Comparison of ENCODE assay signal across 12 cellular contexts in the genomic region with DNA sequence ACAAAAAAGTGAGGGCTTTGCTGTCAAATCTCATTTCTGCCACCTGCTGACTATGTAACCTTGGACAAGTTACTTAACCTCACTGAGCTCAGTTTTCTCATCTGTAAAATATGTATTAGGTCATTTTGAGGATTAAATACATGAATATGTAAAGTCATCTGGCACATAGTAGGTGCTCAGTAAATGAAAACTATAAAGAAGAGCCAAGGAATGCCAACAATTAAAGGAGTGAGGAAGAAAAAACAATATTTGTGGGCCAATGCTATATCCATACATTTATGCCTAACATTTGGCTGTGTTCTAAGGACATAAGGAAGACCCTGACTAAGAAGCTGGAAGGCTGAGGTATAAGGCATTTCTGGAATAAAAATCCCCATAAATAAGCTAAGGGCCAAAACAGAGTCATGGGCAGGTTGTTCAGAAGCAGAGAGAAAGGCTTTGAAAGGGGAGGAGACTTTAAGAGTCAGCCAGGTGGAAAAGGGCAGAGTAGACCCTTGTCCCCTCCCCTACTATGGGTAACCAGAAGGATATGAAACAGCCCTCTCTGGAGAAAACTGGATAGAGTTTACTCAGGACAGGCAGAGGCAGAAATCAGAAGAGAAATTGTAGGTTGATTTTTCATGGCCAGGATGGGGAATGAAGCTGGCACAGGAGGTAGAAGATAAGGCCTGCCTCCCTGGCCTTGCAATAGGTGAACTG. TPM values are rescaled to one million over a fixed set of nuclear protein-coding genes. Genes with fewer than 3 reads are reported as not detected.
DNase-seq lines count a peak whose midpoint lies in the region; ATAC-seq, FAIRE-seq and TF ChIP-seq lines count a peak whose summit lies in the region.
"Had no signal": no experiment of that assay in that cellular context is flagged by ENCODE, and none has a peak within 500 bp of the region (broad histone marks: within the 10 kb centered on the region; RNA-seq: fewer than 3 reads in every experiment).

No MANE protein-coding gene starts in this region.

- H3K27me3 ChIP-seq in HepG2 (ENCODE audit: control insufficient read depth in 1 of 2, insufficient read depth in 2 of 2, low read length in 2 of 2): no peaks in the 10 kb centered on the region
- H3K27me3 ChIP-seq: dorsolateral prefrontal cortex had no signal

- H3K9me3 ChIP-seq in HepG2 (ENCODE audit: low read length): no peaks in the 10 kb centered on the region
- H3K9me3 ChIP-seq: lower lobe of right lung had no signal

- peak overlapping the region; percentile 75 to 94 (median 87) for H3K27ac Mint-ChIP-seq in CD14-positive monocyte
- peak overlapping the region; percentile 41 for H3K27ac Mint-ChIP-seq in activated naive CD8-positive, alpha-beta T cell

- H2AFZ ChIP-seq in HepG2 (ENCODE audit: low read length): no peak overlapping the region

- TF ChIP-seq CTCF in CD14-positive monocyte (IDR thresholded peaks at IDR 0.05): no peak
- TF ChIP-seq CTCF in GM13977 (IDR thresholded peaks at IDR 0.05; ENCODE audit: extremely low read depth, insufficient read depth, missing control alignments): peak; percentile 15
- peak; percentile 18; the same call in 1 of the 2 replicates for TF ChIP-seq CTCF in HepG2 (CRISPR knock-in tag; IDR thresholded peaks at IDR 0.05)

- no peaks in the 10 kb centered on the region for H3K36me3 Mint-ChIP-seq in CD14-positive monocyte
- H3K36me3 Mint-ChIP-seq in activated naive CD8-positive, alpha-beta T cell: no peaks in the 10 kb centered on the region

- H3K79me2 ChIP-seq in HepG2 (ENCODE audit: insufficient read depth, low read length): no peaks in the 10 kb centered on the region

- TF ChIP-seq EP300 in HepG2 (IDR thresholded peaks at IDR 0.05; ENCODE audit: low read depth in 2 of 2, low read length in 2 of 2) (no peak), HepG2 (CRISPR knock-in tag; IDR thresholded peaks at IDR 0.05; ENCODE audit: borderline replicate concordance) (no peak)

- peak overlapping the region; percentile 39 for H3K4me2 ChIP-seq in HepG2 (ENCODE audit: low read depth, low read length)

- intact Hi-C loops in CD14-positive monocyte (cut with micrococcal nuclease): no loop called here
- intact Hi-C loops in HepG2 (cut with micrococcal nuclease; ENCODE audit: unreplicated experiment): no loop called here

- no peak overlapping the region for H3K27ac ChIP-seq in HepG2 (ENCODE audit: extremely low read length, insufficient read depth, low read length)
- H3K27ac ChIP-seq: lower lobe of right lung had no signal

- no peaks in the 10 kb centered on the region for H3K36me3 ChIP-seq in HepG2 (replicated peaks in 1 of 2; ENCODE audit: control insufficient read depth in 1 of 2, insufficient read depth in 2 of 2, low read length in 2 of 2)
- H3K36me3 ChIP-seq: lower lobe of right lung had no signal

- H3K9me3 Mint-ChIP-seq in CD14-positive monocyte: peaks cover 0 to 9% (median 6%) of the 10 kb centered on the region in 7 donors
- no peaks in the 10 kb centered on the region for H3K9me3 Mint-ChIP-seq in activated naive CD8-positive, alpha-beta T cell (ENCODE audit: low read depth)

- TF ChIP-seq POLR2A in HepG2 (IDR thresholded peaks at IDR 0.05; ENCODE audit: insufficient read depth in 1 of 2, low read depth in 2 of 2, low read length in 2 of 2): no peak

- no peaks in the 10 kb centered on the region for H3K4me1 ChIP-seq in HepG2 (ENCODE audit: insufficient read depth, low read length)

- no peak for ATAC-seq in HepG2

- in situ Hi-C loops in GM13977 (cut with MboI; ENCODE audit: low pct_unique_long_range_greater_than_20kb, low sequenced_read_pairs, unreplicated experiment): no loop called here
- in situ Hi-C loops in HepG2 (cut with HindIII; ENCODE audit: extremely low pct_ligation_motif_present, low pct_unique_long_range_greater_than_20kb): no loop called here

- no peaks in the 10 kb centered on the region for H4K20me1 ChIP-seq in HepG2 (ENCODE audit: insufficient read depth, low read length)

- no peak for TF ChIP-seq RAD21 in HepG2 (CRISPR knock-in tag; IDR thresholded peaks at IDR 0.05)

- H3K4me1 Mint-ChIP-seq in CD14-positive monocyte: peaks cover 18% of the 10 kb centered on the region
- peaks cover 16% of the 10 kb centered on the region for H3K4me1 Mint-ChIP-seq in activated naive CD8-positive, alpha-beta T cell (ENCODE audit: low read depth)

- FAIRE-seq in HepG2 (lab: Jason Lieb, UNC): no peak

- H3K4me3 Mint-ChIP-seq in CD14-positive monocyte: peak overlapping the region in 1 of 2 donors; percentile 78
- H3K4me3 Mint-ChIP-seq in activated naive CD8-positive, alpha-beta T cell: no peak overlapping the region

- no peak overlapping the region; a peak in 1 of 6 replicates for H3K4me3 ChIP-seq in HepG2 (replicated peaks in 1 of 3; ENCODE audit: insufficient read depth in 1 of 3, low read depth in 2 of 3, low read length in 3 of 3)
- H3K4me3 ChIP-seq: dorsolateral prefrontal cortex, lower lobe of right lung had no signal

- H3K9ac ChIP-seq in HepG2 (ENCODE audit: insufficient read depth, low read depth, low read length): no peak overlapping the region

- H3K27me3 Mint-ChIP-seq in CD14-positive monocyte (ENCODE audit: low read depth in 3 of 3): peaks cover 0 to 2% (median 0%) of the 10 kb centered on the region in 3 donors
- H3K27me3 Mint-ChIP-seq in activated naive CD8-positive, alpha-beta T cell: no peaks in the 10 kb centered on the region

- BruUV-seq in HepG2 (replicated peaks; lab: Mats Ljungman, UMichigan): no TSS peak

- no peak for DNase-seq in CD14-positive monocyte (ENCODE audit: low spot score)
- DNase-seq in GM13977 (ENCODE audit: low spot score): no peak
- DNase-seq in HepG2 (ENCODE audit: low spot score): no peak
- DNase-seq in NCI-H2107 (lab: John Stamatoyannopoulos, UW): no peak
- DNase-seq in hippocampal formation (lab: John Stamatoyannopoulos, UW): no peak
- no peak for DNase-seq in GM19240 (ENCODE audit: insufficient read length, low spot score)
- DNase-seq: MM.1S, NCI-H2081, SHP77 had no signal

- POLR2A ChIA-PET in HepG2 (lab: Yijun Ruan, JAX): no interaction called here

- CTCF ChIA-PET in HepG2 (lab: Yijun Ruan, JAX; ENCODE audit: low intra/inter-chr PET ratio, low total read pairs): no interaction called here

TF ChIP-seq in HepG2, 621 proteins besides CTCF, POLR2A, EP300 and RAD21:
- peak; percentile 62; the same call in 1 of the 2 replicates for TF ChIP-seq ZKSCAN1 (IDR thresholded peaks at IDR 0.05; ENCODE audit: low read length)
- no peak for TF ChIP-seq CREM (IDR thresholded peaks at IDR 0.05)
- no peak for TF ChIP-seq CREM (CRISPR knock-in tag; IDR thresholded peaks at IDR 0.05)
- TF ChIP-seq STAG1 (CRISPR knock-in tag; IDR thresholded peaks at IDR 0.05): 0 out of 2 replicates have a peak, but pooled peaks have one; percentile 9

RNA-seq across cellular contexts. Expression of a gene that starts 47.6 kb away (rescaled TPM):
- polyA plus RNA-seq in CD14-positive monocyte (10 to 100 TPM; 27.9 to 35.1 TPM), HepG2 (2011; rRNA removed) (26.0 and 27.6 TPM in 2 replicates)
- 15.9 and 30.0 TPM in 2 replicates for total RNA-seq in HepG2 (2016; rRNA removed; fragmentation: Illumina TruSeq; extraction: Trizol)
- 5.0 and 6.0 TPM in 2 replicates for total RNA-seq in HepG2 (2016; cell fraction: cytosol; rRNA removed; fragmentation: Illumina TruSeq; extraction: Trizol; ENCODE audit: low read depth)
- 14.1 and 31.0 TPM in 2 replicates for total RNA-seq in HepG2 (2016; cell fraction: insoluble cytoplasmic fraction; rRNA removed; fragmentation: Illumina TruSeq; extraction: Trizol)
- total RNA-seq in HepG2 (2016; cell fraction: membrane; rRNA removed; fragmentation: Illumina TruSeq; extraction: Trizol): 6.5 and 8.3 TPM in 2 replicates
- total RNA-seq in HepG2 (2016; cell fraction: nucleus; rRNA removed; fragmentation: Illumina TruSeq; extraction: Trizol): 29.9 and 30.1 TPM in 2 replicates
- polyA plus RNA-seq in HepG2 (2011; cell fraction: cytosol; rRNA removed): 20.8 and 47.3 TPM in 2 replicates
- polyA plus RNA-seq in HepG2 (2011; cell fraction: nucleus; rRNA removed): 23.4 and 23.7 TPM in 2 replicates
- 26.8 and 28.6 TPM in 2 replicates for polyA plus RNA-seq in HepG2 (2012)
- polyA plus RNA-seq in HepG2 (2016; cell fraction: cytosol; fragmentation: Illumina TruSeq; extraction: Trizol; ENCODE audit: low read depth): 4.2 and 4.3 TPM in 2 replicates
- polyA plus RNA-seq in HepG2 (2016; cell fraction: insoluble cytoplasmic fraction; fragmentation: Illumina TruSeq; extraction: Trizol; ENCODE audit: low read depth): 10.9 and 13.0 TPM in 2 replicates
- 3.6 and 4.4 TPM in 2 replicates for polyA plus RNA-seq in HepG2 (2016; cell fraction: membrane; fragmentation: Illumina TruSeq; extraction: Trizol; ENCODE audit: low read depth)
- 40.0 and 42.7 TPM in 2 replicates for polyA plus RNA-seq in HepG2 (2016; cell fraction: nucleus; fragmentation: Illumina TruSeq; extraction: Trizol; ENCODE audit: insufficient read depth, low read depth)
- 16.2 and 45.8 TPM in 2 replicates for polyA minus RNA-seq in HepG2 (2011; rRNA and poly(A)+ RNA removed; ENCODE audit: low replicate concordance)
- 12.9 and 13.8 TPM in 2 replicates for polyA minus RNA-seq in HepG2 (2011; cell fraction: cytosol; rRNA and poly(A)+ RNA removed)
- 12.6 and 13.4 TPM in 2 replicates for polyA minus RNA-seq in HepG2 (2011; cell fraction: nucleus; rRNA and poly(A)+ RNA removed)

RNA-seq across cellular contexts. Expression of a gene that starts 47.8 kb away (rescaled TPM):
- polyA plus RNA-seq in CD14-positive monocyte (100 to 1,000 TPM; 137 to 174 TPM), HepG2 (2011; rRNA removed) (84.6 and 94.2 TPM in 2 replicates)
- 341 and 484 TPM in 2 replicates for total RNA-seq in HepG2 (2016; rRNA removed; fragmentation: Illumina TruSeq; extraction: Trizol)
- total RNA-seq in HepG2 (2016; cell fraction: cytosol; rRNA removed; fragmentation: Illumina TruSeq; extraction: Trizol; ENCODE audit: low read depth): 17.2 and 21.9 TPM in 2 replicates
- total RNA-seq in HepG2 (2016; cell fraction: insoluble cytoplasmic fraction; rRNA removed; fragmentation: Illumina TruSeq; extraction: Trizol): 343 and 482 TPM in 2 replicates
- total RNA-seq in HepG2 (2016; cell fraction: membrane; rRNA removed; fragmentation: Illumina TruSeq; extraction: Trizol): 53.9 and 61.4 TPM in 2 replicates
- total RNA-seq in HepG2 (2016; cell fraction: nucleus; rRNA removed; fragmentation: Illumina TruSeq; extraction: Trizol): 279 and 286 TPM in 2 replicates
- 43.6 and 60.1 TPM in 2 replicates for polyA plus RNA-seq in HepG2 (2011; cell fraction: cytosol; rRNA removed)
- 57.4 and 62.8 TPM in 2 replicates for polyA plus RNA-seq in HepG2 (2011; cell fraction: nucleus; rRNA removed)
- 171 and 221 TPM in 2 replicates for polyA plus RNA-seq in HepG2 (2012)
- polyA plus RNA-seq in HepG2 (2016; cell fraction: cytosol; fragmentation: Illumina TruSeq; extraction: Trizol; ENCODE audit: low read depth): 12.4 and 12.5 TPM in 2 replicates
- polyA plus RNA-seq in HepG2 (2016; cell fraction: insoluble cytoplasmic fraction; fragmentation: Illumina TruSeq; extraction: Trizol; ENCODE audit: low read depth): 426 and 447 TPM in 2 replicates
- 40.1 and 45.7 TPM in 2 replicates for polyA plus RNA-seq in HepG2 (2016; cell fraction: membrane; fragmentation: Illumina TruSeq; extraction: Trizol; ENCODE audit: low read depth)
- polyA plus RNA-seq in HepG2 (2016; cell fraction: nucleus; fragmentation: Illumina TruSeq; extraction: Trizol; ENCODE audit: insufficient read depth, low read depth): 274 and 295 TPM in 2 replicates
- 165 and 278 TPM in 2 replicates for polyA minus RNA-seq in HepG2 (2011; rRNA and poly(A)+ RNA removed; ENCODE audit: low replicate concordance)
- 117 and 119 TPM in 2 replicates for polyA minus RNA-seq in HepG2 (2011; cell fraction: cytosol; rRNA and poly(A)+ RNA removed)
- polyA minus RNA-seq in HepG2 (2011; cell fraction: nucleus; rRNA and poly(A)+ RNA removed): 253 and 268 TPM in 2 replicates
